ENCODE assay signal across 30 cellular contexts in the genomic region with DNA sequence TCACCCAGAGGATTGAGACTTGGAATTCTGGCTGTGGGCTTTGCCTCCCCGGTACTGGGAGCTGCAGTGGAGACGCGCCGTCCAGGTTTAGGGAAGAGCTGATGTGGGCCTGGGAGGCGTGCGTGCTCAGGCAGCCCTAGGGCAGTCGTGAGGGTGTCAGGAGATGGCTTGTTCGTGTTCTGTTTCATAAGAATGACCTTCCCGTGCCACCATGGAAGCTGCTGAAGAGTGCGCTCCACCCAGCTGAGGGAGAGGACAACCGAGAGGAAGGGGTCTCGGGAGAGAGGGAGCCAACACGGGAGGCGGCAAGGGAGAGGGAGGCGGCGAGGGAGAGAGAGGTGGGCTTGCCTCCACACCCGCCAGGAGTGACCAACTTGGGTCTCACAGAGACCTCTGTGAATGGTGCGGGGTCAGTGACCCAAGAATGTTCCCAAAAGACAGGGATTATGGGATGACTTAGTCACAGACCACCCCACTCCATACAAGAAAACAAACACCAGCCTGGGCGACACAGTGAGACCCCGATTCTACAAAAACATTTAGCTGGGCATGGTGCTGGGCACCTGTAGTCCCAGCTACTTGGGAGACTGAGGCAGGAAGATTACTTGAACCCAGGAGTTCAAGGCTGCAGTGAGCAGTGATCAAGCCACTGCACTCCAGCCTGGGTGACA. TPM values are rescaled to one million over a fixed set of nuclear protein-coding genes. Genes with fewer than 3 reads are reported as not detected.
"Had no signal": no experiment of that assay in that cellular context is flagged by ENCODE, and none has a peak within 500 bp of the region (broad histone marks: within the 10 kb centered on the region; RNA-seq: fewer than 3 reads in every experiment).

No MANE protein-coding gene starts in this region.

- H2AFZ ChIP-seq: parathyroid adenoma had no signal

- H3K9ac ChIP-seq: parathyroid adenoma had no signal

- H3K27me3 Mint-ChIP-seq: activated CD4-positive, alpha-beta T cell treated with anti-CD3 and anti-CD28 coated beads for 36 hours; activated naive CD4-positive, alpha-beta T cell treated with anti-CD3 and anti-CD28 coated beads, Interleukin-2, amount 10 ng/mL, durations not matched to agents 7 days and 5 days; activated naive CD8-positive, alpha-beta T cell treated with anti-CD3 and anti-CD28 coated beads, Interleukin-2, amount 10 ng/mL, durations not matched to agents 7 days and 5 days; stimulated activated memory B cell treated with anti-CD40 and anti-IgM and Interleukin-4, amounts not matched to agents 10 μg/mL and 1 μg/mL and 100 μg/mL, for 72 hours; stimulated activated naive CD8-positive, alpha-beta T cell treated with anti-CD3 and anti-CD28 coated beads, Interleukin-15, amount 100 ng/mL, for 72 hours had no signal

- H3K36me3 Mint-ChIP-seq: stimulated activated memory B cell treated with anti-CD40 and anti-IgM and Interleukin-4, amounts not matched to agents 10 μg/mL and 1 μg/mL and 100 μg/mL, for 72 hours had no signal

- DNase-seq: activated CD4-positive, alpha-beta T cell treated with anti-CD3 and anti-CD28 coated beads for 36 hours; activated CD4-positive, CD25-positive, alpha-beta regulatory T cell; activated CD8-positive, alpha-beta memory T cell treated with anti-CD3 and anti-CD28 coated beads for 24 hours; activated effector memory CD4-positive, alpha-beta T cell treated with anti-CD3 and anti-CD28 coated beads, Interleukin-2, amount 50 U/mL, for 16 hours; activated naive CD4-positive, alpha-beta T cell treated with anti-CD3 and anti-CD28 coated beads, Interleukin-2, amount 10 ng/mL, durations not matched to agents 7 days and 5 days; activated naive CD8-positive, alpha-beta T cell treated with anti-CD3 and anti-CD28 coated beads, Interleukin-2, amount 10 ng/mL, durations not matched to agents 7 days and 5 days; brain microvascular endothelial cell; central memory CD4-positive, alpha-beta T cell; colonic mucosa; effector CD8-positive, alpha-beta T cell; left ventricle myocardium inferior; stimulated activated CD4-positive, alpha-beta T cell treated with anti-CD3 and anti-CD28 coated beads, Interleukin-1b, Interleukin-23, amount 100 ng/mL, for 48 hours; stimulated activated CD4-positive, alpha-beta T cell treated with anti-CD3 and anti-CD28 coated beads, Interleukin-4, amount 100 ng/mL, for 4 hours; stimulated activated CD8-positive, alpha-beta memory T cell treated with anti-CD3 and anti-CD28 coated beads, Interleukin-4, amount 100 ng/mL, for 48 hours; stimulated activated naive CD8-positive, alpha-beta T cell treated with anti-CD3 and anti-CD28 coated beads, Interleukin-15, amount 100 ng/mL, for 72 hours; substantia nigra; thyroid gland; upper lobe of left lung had no signal

- H3K4me1 ChIP-seq: ascending aorta, colonic mucosa, left ventricle myocardium inferior, parathyroid adenoma, psoas muscle, thyroid gland, upper lobe of left lung had no signal

- H3K4me2 ChIP-seq: smooth muscle cell had no signal

- H3K27ac Mint-ChIP-seq: activated CD4-positive, alpha-beta T cell treated with anti-CD3 and anti-CD28 coated beads for 36 hours; activated naive CD4-positive, alpha-beta T cell treated with anti-CD3 and anti-CD28 coated beads, Interleukin-2, amount 10 ng/mL, durations not matched to agents 7 days and 5 days; activated naive CD8-positive, alpha-beta T cell treated with anti-CD3 and anti-CD28 coated beads, Interleukin-2, amount 10 ng/mL, durations not matched to agents 7 days and 5 days; nephron; stimulated activated memory B cell treated with anti-CD40 and anti-IgM and Interleukin-4, amounts not matched to agents 10 μg/mL and 1 μg/mL and 100 μg/mL, for 72 hours had no signal

- H3K4me1 Mint-ChIP-seq: activated CD4-positive, alpha-beta T cell treated with anti-CD3 and anti-CD28 coated beads for 36 hours; activated naive CD4-positive, alpha-beta T cell treated with anti-CD3 and anti-CD28 coated beads, Interleukin-2, amount 10 ng/mL, durations not matched to agents 7 days and 5 days; nephron; stimulated activated memory B cell treated with anti-CD40 and anti-IgM and Interleukin-4, amounts not matched to agents 10 μg/mL and 1 μg/mL and 100 μg/mL, for 72 hours; stimulated activated naive CD8-positive, alpha-beta T cell treated with anti-CD3 and anti-CD28 coated beads, Interleukin-15, amount 100 ng/mL, for 72 hours had no signal

- H3K4me3 ChIP-seq: ascending aorta, colonic mucosa, left ventricle myocardium inferior, psoas muscle, smooth muscle cell, thyroid gland, upper lobe of left lung had no signal

- H3K9me3 ChIP-seq: ascending aorta, colonic mucosa, left ventricle myocardium inferior, psoas muscle, thyroid gland, upper lobe of left lung had no signal

- H3K9me3 Mint-ChIP-seq: activated naive CD4-positive, alpha-beta T cell treated with anti-CD3 and anti-CD28 coated beads, Interleukin-2, amount 10 ng/mL, durations not matched to agents 7 days and 5 days; activated naive CD8-positive, alpha-beta T cell treated with anti-CD3 and anti-CD28 coated beads, Interleukin-2, amount 10 ng/mL, durations not matched to agents 7 days and 5 days; nephron; stimulated activated memory B cell treated with anti-CD40 and anti-IgM and Interleukin-4, amounts not matched to agents 10 μg/mL and 1 μg/mL and 100 μg/mL, for 72 hours; stimulated activated naive CD8-positive, alpha-beta T cell treated with anti-CD3 and anti-CD28 coated beads, Interleukin-15, amount 100 ng/mL, for 72 hours had no signal

- FAIRE-seq: frontal cortex, islet of Langerhans had no signal

- H3K4me3 Mint-ChIP-seq: activated CD4-positive, alpha-beta T cell treated with anti-CD3 and anti-CD28 coated beads for 36 hours; activated naive CD4-positive, alpha-beta T cell treated with anti-CD3 and anti-CD28 coated beads, Interleukin-2, amount 10 ng/mL, durations not matched to agents 7 days and 5 days; activated naive CD8-positive, alpha-beta T cell treated with anti-CD3 and anti-CD28 coated beads, Interleukin-2, amount 10 ng/mL, durations not matched to agents 7 days and 5 days; nephron; stimulated activated memory B cell treated with anti-CD40 and anti-IgM and Interleukin-4, amounts not matched to agents 10 μg/mL and 1 μg/mL and 100 μg/mL, for 72 hours; stimulated activated naive CD8-positive, alpha-beta T cell treated with anti-CD3 and anti-CD28 coated beads, Interleukin-15, amount 100 ng/mL, for 72 hours had no signal

- H3K79me2 ChIP-seq: parathyroid adenoma had no signal

- H3K27ac ChIP-seq: ascending aorta, brain microvascular endothelial cell, colonic mucosa, left ventricle myocardium inferior, parathyroid adenoma, psoas muscle, thyroid gland, upper lobe of left lung had no signal

- H3K27me3 ChIP-seq: ascending aorta, brain microvascular endothelial cell, colonic mucosa, thyroid gland, upper lobe of left lung had no signal

- H3K36me3 ChIP-seq: ascending aorta, brain microvascular endothelial cell, colonic mucosa, left ventricle myocardium inferior, thyroid gland, upper lobe of left lung had no signal

RNA-seq across cellular contexts. Expression of gene GTSE1, which starts 24.2 kb away (rescaled TPM):
- total RNA-seq: ascending aorta had no signal

RNA-seq across cellular contexts. Expression of gene PKDREJ, which starts 57.7 kb away (rescaled TPM):
- total RNA-seq: activated CD4-positive, alpha-beta T cell treated with anti-CD3 and anti-CD28 coated beads for 36 hours; activated naive CD8-positive, alpha-beta T cell treated with anti-CD3 and anti-CD28 coated beads, Interleukin-2, amount 10 ng/mL, durations not matched to agents 7 days and 5 days; ascending aorta; dermis microvascular lymphatic vessel endothelial cell; epithelial cell of proximal tubule; lung microvascular endothelial cell; psoas muscle; smooth muscle cell; T-helper 2 cell treated with Interferon-gamma antibody and Interleukin-4, amounts not matched to agents 100 ng/mL and 5 ng/mL, for 36 hours had no signal
